1 cellular context compared by ENCODE assay signal in the genomic region with DNA sequence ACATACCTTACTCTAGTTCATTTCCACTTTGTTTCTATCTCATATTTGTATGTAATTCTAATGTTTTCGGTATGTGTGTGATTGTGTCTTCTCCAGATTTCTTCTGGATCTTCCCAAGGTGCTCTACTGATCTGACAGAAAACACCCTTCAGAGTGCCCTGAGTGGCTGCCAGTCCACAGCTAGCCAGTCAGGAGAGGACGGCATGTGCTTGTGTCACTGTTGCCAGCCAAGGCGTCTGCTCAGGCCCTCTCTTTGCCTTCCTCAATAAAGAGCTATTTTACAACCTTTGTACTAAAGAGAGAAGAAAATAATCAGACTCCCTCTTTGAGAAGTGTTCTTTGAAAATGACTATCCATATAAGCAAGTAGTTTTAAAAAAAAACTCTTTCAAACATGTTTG.
TF ChIP-seq lines count a peak whose summit lies in the region.

No MANE protein-coding gene starts in this region.

TF ChIP-seq in SK-N-SH treated with all-trans-retinoic acid at 6 μM for 48 hours, 23 proteins besides CTCF, POLR2A, EP300 and RAD21 (continued from another document):
- TF ChIP-seq CREB5 (CRISPR knock-in tag; IDR thresholded peaks at IDR 0.05; ENCODE audit: low read depth) (no peak), POU6F1 (CRISPR knock-in tag; IDR thresholded peaks at IDR 0.05; ENCODE audit: borderline replicate concordance, low read depth) (no peak), ZNF565 (CRISPR knock-in tag; conservative IDR thresholded peaks at IDR 0.05; ENCODE audit: low read depth) (no peak)
- TF ChIP-seq, protein P1, sequence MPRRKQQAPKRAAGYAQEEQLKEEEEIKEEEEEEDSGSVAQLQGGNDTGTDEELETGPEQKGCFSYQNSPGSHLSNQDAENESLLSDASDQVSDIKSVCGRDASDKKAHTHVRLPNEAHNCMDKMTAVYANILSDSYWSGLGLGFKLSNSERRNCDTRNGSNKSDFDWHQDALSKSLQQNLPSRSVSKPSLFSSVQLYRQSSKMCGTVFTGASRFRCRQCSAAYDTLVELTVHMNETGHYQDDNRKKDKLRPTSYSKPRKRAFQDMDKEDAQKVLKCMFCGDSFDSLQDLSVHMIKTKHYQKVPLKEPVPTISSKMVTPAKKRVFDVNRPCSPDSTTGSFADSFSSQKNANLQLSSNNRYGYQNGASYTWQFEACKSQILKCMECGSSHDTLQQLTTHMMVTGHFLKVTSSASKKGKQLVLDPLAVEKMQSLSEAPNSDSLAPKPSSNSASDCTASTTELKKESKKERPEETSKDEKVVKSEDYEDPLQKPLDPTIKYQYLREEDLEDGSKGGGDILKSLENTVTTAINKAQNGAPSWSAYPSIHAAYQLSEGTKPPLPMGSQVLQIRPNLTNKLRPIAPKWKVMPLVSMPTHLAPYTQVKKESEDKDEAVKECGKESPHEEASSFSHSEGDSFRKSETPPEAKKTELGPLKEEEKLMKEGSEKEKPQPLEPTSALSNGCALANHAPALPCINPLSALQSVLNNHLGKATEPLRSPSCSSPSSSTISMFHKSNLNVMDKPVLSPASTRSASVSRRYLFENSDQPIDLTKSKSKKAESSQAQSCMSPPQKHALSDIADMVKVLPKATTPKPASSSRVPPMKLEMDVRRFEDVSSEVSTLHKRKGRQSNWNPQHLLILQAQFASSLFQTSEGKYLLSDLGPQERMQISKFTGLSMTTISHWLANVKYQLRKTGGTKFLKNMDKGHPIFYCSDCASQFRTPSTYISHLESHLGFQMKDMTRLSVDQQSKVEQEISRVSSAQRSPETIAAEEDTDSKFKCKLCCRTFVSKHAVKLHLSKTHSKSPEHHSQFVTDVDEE (CRISPR knock-in tag; IDR thresholded peaks at IDR 0.05) = no peak
TF ChIP-seq in SK-N-SH treated with all-trans-retinoic acid at 6 μM for 48 hours: peak in this region for 0.
